In the genomic region with DNA sequence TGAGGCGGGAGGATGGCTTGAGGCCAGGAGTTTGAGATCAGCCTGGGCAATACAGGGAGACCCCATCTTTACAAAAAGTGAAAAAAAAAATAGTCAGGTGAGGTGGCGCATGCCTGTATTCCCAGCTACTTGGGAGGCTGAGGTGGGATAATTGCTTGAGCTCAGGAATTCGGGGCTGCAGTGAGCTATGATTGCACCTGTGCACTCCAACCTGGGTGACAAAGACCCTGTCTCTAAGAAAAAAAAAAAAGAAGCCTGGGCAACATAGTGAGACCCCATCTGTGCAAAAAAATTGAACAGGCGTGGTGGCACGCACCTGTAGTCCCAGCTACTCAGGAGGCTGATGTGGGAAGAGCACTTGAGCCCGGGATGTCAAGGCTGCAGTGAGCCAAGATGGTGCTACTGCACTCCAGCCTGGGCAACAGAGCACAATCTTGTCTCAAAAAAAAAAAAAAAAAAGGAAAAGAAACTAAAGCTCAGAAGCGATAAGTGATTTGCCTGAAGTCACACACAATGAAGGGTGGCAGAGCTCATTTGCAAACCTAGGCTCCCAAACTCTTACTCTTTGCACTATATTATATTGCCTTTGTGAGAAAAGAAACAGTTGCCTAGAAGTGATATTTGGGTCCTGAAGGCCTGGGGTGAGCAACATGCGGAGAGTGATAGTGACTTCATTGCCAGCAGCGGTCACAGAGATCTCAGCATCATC, we compare ENCODE assay signal across 26 cellular contexts. TPM values are rescaled to one million over a fixed set of nuclear protein-coding genes. Genes with fewer than 3 reads are reported as not detected.
A peak's percentile ranks its signal among the peaks of the same experiment; 100 is the strongest.
DNase-seq lines count a peak whose midpoint lies in the region; ATAC-seq, FAIRE-seq and TF ChIP-seq lines count a peak whose summit lies in the region.
"Had no signal": no experiment of that assay in that cellular context is flagged by ENCODE, and none has a peak within 500 bp of the region (broad histone marks: within the 10 kb centered on the region; RNA-seq: fewer than 3 reads in every experiment).

No MANE protein-coding gene starts in this region.

- no peak overlapping the region for H3K9ac ChIP-seq in K562 (ENCODE audit: insufficient read depth in 1 of 2, low read depth in 2 of 2, low read length in 2 of 2)

- H3K4me1 ChIP-seq in CD8-positive, alpha-beta T cell (ENCODE audit: insufficient read depth, low read length), result peaks cover 12% of the 10 kb centered on the region
- H3K4me1 ChIP-seq in PC-9 (replicated peaks; ENCODE audit: insufficient read depth) (peaks cover 25% of the 10 kb centered on the region), K562 (replicated peaks in 1 of 2; ENCODE audit: control insufficient read depth in 2 of 2, insufficient read depth in 2 of 2, low read length in 2 of 2) (peaks cover 15 to 61% of the 10 kb centered on the region in 2 experiments; a peak in 4 of 5 replicates)

- no peak overlapping the region for H3K27ac Mint-ChIP-seq in CD8-positive, alpha-beta T cell
- peak overlapping the region; percentile 73 for H3K27ac Mint-ChIP-seq in stimulated activated memory B cell treated with anti-CD40 and anti-IgM and Interleukin-4, amounts not matched to agents 10 μg/mL and 1 μg/mL and 100 μg/mL, for 72 hours
- H3K27ac Mint-ChIP-seq in stimulated activated naive CD8-positive, alpha-beta T cell treated with anti-CD3 and anti-CD28 coated beads, Interleukin-15, amount 100 ng/mL, for 72 hours, result no peak overlapping the region
- H3K27ac Mint-ChIP-seq: activated naive CD8-positive, alpha-beta T cell treated with anti-CD3 and anti-CD28 coated beads for 36 hours had no signal

- no peaks in the 10 kb centered on the region for H3K79me2 ChIP-seq in PC-9 (ENCODE audit: low read depth)
- H3K79me2 ChIP-seq in K562 (ENCODE audit: control insufficient read depth, insufficient read depth, low read length), result no peaks in the 10 kb centered on the region

- H3K27ac ChIP-seq in CD8-positive, alpha-beta T cell (ENCODE audit: low read depth, low read length), result no peak overlapping the region
- H3K27ac ChIP-seq in PC-9 (no peak overlapping the region; the same call in 1 of the 2 replicates), K562 (ENCODE audit: extremely low read depth, low read depth, low read length) (no peak overlapping the region)
- H3K27ac ChIP-seq: SJCRH30 had no signal

- peaks cover 49% of the 10 kb centered on the region for H3F3A ChIP-seq in PC-9 (ENCODE audit: insufficient read depth, low read depth)

- H3K9me1 ChIP-seq in K562 (ENCODE audit: control insufficient read depth, insufficient read depth, low read length), result peaks cover 5% of the 10 kb centered on the region

- TF ChIP-seq RAD21 in K562 (CRISPR knock-in tag; conservative IDR thresholded peaks at IDR 0.05 in 1 of 2, IDR thresholded peaks at IDR 0.05 in 1 of 2), result no peak

- intact Hi-C loops in CD8-positive, alpha-beta T cell (cut with DNase I, micrococcal nuclease), result no loop called here
- intact Hi-C loops in PC-9 (cut with micrococcal nuclease; ENCODE audit: unreplicated experiment), result loop anchor here (5.0 kb wide), 2 partner anchors 39 to 231 kb away; a partner anchor contains a TSS
- intact Hi-C loops in K562 (cut with micrococcal nuclease), result loop anchor here (5.0 to 10.0 kb wide), 2 partner anchors 231 to 301 kb away; no protein-coding TSS in a partner anchor

- H3K9me3 Mint-ChIP-seq in CD8-positive, alpha-beta T cell, result no peaks in the 10 kb centered on the region
- H3K9me3 Mint-ChIP-seq in stimulated activated memory B cell treated with anti-CD40 and anti-IgM and Interleukin-4, amounts not matched to agents 10 μg/mL and 1 μg/mL and 100 μg/mL, for 72 hours, result no peaks in the 10 kb centered on the region
- no peaks in the 10 kb centered on the region for H3K9me3 Mint-ChIP-seq in stimulated activated naive CD8-positive, alpha-beta T cell treated with anti-CD3 and anti-CD28 coated beads, Interleukin-15, amount 100 ng/mL, for 72 hours
- H3K9me3 Mint-ChIP-seq: activated naive CD8-positive, alpha-beta T cell treated with anti-CD3 and anti-CD28 coated beads for 36 hours; CD4-positive, alpha-beta memory T cell; effector memory CD8-positive, alpha-beta T cell; naive thymus-derived CD4-positive, alpha-beta T cell had no signal

- H4K20me1 ChIP-seq in PC-9 (ENCODE audit: insufficient read depth) (no peaks in the 10 kb centered on the region; the same call in 1 of the 2 replicates), K562 (replicated peaks; ENCODE audit: control insufficient read depth, insufficient read depth, low read length) (no peaks in the 10 kb centered on the region)

- H3K36me3 Mint-ChIP-seq in CD8-positive, alpha-beta T cell, result peaks cover 2% of the 10 kb centered on the region
- H3K36me3 Mint-ChIP-seq in stimulated activated memory B cell treated with anti-CD40 and anti-IgM and Interleukin-4, amounts not matched to agents 10 μg/mL and 1 μg/mL and 100 μg/mL, for 72 hours, result no peaks in the 10 kb centered on the region
- H3K36me3 Mint-ChIP-seq: activated naive CD8-positive, alpha-beta T cell treated with anti-CD3 and anti-CD28 coated beads for 36 hours; naive thymus-derived CD4-positive, alpha-beta T cell had no signal

- no peak for FAIRE-seq in K562 (lab: Jason Lieb, UNC)
- FAIRE-seq: RCC 7860 had no signal

- CTCF ChIA-PET in CD8-positive, alpha-beta T cell (lab: Charles Lee), result interaction anchor here (0.6 to 3.3 kb wide), 4 partner anchors 13 to 58 kb away, joined by 3 to 26 read pairs (median 4); no protein-coding TSS in a partner anchor
- CTCF ChIA-PET in PC-9 (lab: Charles Lee) (interaction anchor here (0.6 to 0.9 kb wide), 3 partner anchors 43 to 68 kb away, joined by 3 to 11 read pairs (median 3); no protein-coding TSS in a partner anchor), K562 (lab: Yijun Ruan, JAX; ENCODE audit: low intra/inter-chr PET ratio) (interaction anchor here (2.1 kb wide), 1 partner anchor 55 kb away, joined by 9 read pairs; no protein-coding TSS in a partner anchor)

- POLR2A ChIA-PET in CD8-positive, alpha-beta T cell (lab: Charles Lee), result interaction anchor here (0.6 kb wide), 1 partner anchor 56 kb away, joined by 3 read pairs; no protein-coding TSS in a partner anchor
- POLR2A ChIA-PET in PC-9 (lab: Charles Lee; ENCODE audit: unreplicated experiment), result interaction anchor here (0.5 to 0.7 kb wide), 2 partner anchors 35 to 708 kb away, joined by 4 to 9 read pairs; a partner anchor contains a TSS
- POLR2A ChIA-PET in K562 (lab: Yijun Ruan, JAX), result interaction anchor here (0.6 to 1.9 kb wide), 8 partner anchors 12 to 256 kb away, joined by 3 to 7 read pairs (median 4); no protein-coding TSS in a partner anchor

- H2AFZ ChIP-seq in PC-9 (no peak overlapping the region), K562 (ENCODE audit: low read depth, low read length) (no peak overlapping the region)

- ATAC-seq in CD8-positive, alpha-beta T cell, result no peak
- ATAC-seq in K562, result no peak
- no peak for ATAC-seq in stimulated activated memory B cell treated with anti-CD40 and anti-IgM and Interleukin-4, amounts not matched to agents 10 μg/mL and 1 μg/mL and 100 μg/mL, for 72 hours
- ATAC-seq in stimulated activated naive CD8-positive, alpha-beta T cell treated with anti-CD3 and anti-CD28 coated beads, Interleukin-15, amount 100 ng/mL, for 72 hours, result no peak
- ATAC-seq: activated CD8-positive, alpha-beta T cell treated with anti-CD3 and anti-CD28 coated beads, Interleukin-2, amount 10 ng/mL, durations not matched to agents 7 days and 5 days; effector memory CD8-positive, alpha-beta T cell; naive thymus-derived CD4-positive, alpha-beta T cell had no signal

- BruUV-seq in PC-9 (replicated peaks; lab: Mats Ljungman, UMichigan) (no TSS peak), K562 (replicated peaks; lab: Mats Ljungman, UMichigan) (no TSS peak)

- H3K27me3 Mint-ChIP-seq in CD8-positive, alpha-beta T cell (ENCODE audit: low read depth), result no peaks in the 10 kb centered on the region
- no peaks in the 10 kb centered on the region for H3K27me3 Mint-ChIP-seq in stimulated activated memory B cell treated with anti-CD40 and anti-IgM and Interleukin-4, amounts not matched to agents 10 μg/mL and 1 μg/mL and 100 μg/mL, for 72 hours
- no peaks in the 10 kb centered on the region for H3K27me3 Mint-ChIP-seq in stimulated activated naive CD8-positive, alpha-beta T cell treated with anti-CD3 and anti-CD28 coated beads, Interleukin-15, amount 100 ng/mL, for 72 hours
- H3K27me3 Mint-ChIP-seq: activated naive CD8-positive, alpha-beta T cell treated with anti-CD3 and anti-CD28 coated beads for 36 hours; CD4-positive, alpha-beta memory T cell; effector memory CD8-positive, alpha-beta T cell had no signal

- whole genome bisulfite sequencing in K562 (ENCODE audit: insufficient coverage, low coverage, missing lambda C conversion rate), result 76% methylated on average over 9 of the region's 9 CpGs

- TF ChIP-seq EP300 in K562 (IDR thresholded peaks at IDR 0.05; ENCODE audit: low read length), result no peak

- no peaks in the 10 kb centered on the region for H3K27me3 ChIP-seq in CD8-positive, alpha-beta T cell (ENCODE audit: insufficient read depth, low read length)
- no peaks in the 10 kb centered on the region for H3K27me3 ChIP-seq in PC-9 (ENCODE audit: insufficient read depth, low read depth)
- H3K27me3 ChIP-seq in K562 (ENCODE audit: control insufficient read depth in 2 of 2, insufficient read depth in 2 of 2, low read length in 2 of 2), result no peaks in the 10 kb centered on the region
- H3K27me3 ChIP-seq: ascending aorta, esophagus muscularis mucosa, MG63, SJCRH30, tibial artery had no signal

- H3K4me2 ChIP-seq in PC-9, result peak overlapping the region; percentile 97
- H3K4me2 ChIP-seq in K562 (ENCODE audit: insufficient read depth, low read length), result no peak overlapping the region

- H3K9me3 ChIP-seq in CD8-positive, alpha-beta T cell (ENCODE audit: low read length), result no peaks in the 10 kb centered on the region
- H3K9me3 ChIP-seq in PC-9 (ENCODE audit: insufficient read depth, low read depth) (no peaks in the 10 kb centered on the region), K562 (replicated peaks; ENCODE audit: control insufficient read depth, insufficient read depth, low read depth, low read length) (no peaks in the 10 kb centered on the region)
- H3K9me3 ChIP-seq: ascending aorta, esophagus muscularis mucosa, MG63, SJCRH30, tibial artery had no signal

- no peaks in the 10 kb centered on the region for H3K36me3 ChIP-seq in CD8-positive, alpha-beta T cell (ENCODE audit: insufficient read depth, low read length)
- no peaks in the 10 kb centered on the region for H3K36me3 ChIP-seq in PC-9 (ENCODE audit: low read depth)
- H3K36me3 ChIP-seq in K562 (ENCODE audit: control insufficient read depth, insufficient read depth, low read length), result no peaks in the 10 kb centered on the region
- H3K36me3 ChIP-seq: ascending aorta, MG63, SJCRH30 had no signal

- peak overlapping the region; percentile 90 for H3K4me3 Mint-ChIP-seq in CD8-positive, alpha-beta T cell
- H3K4me3 Mint-ChIP-seq in stimulated activated memory B cell treated with anti-CD40 and anti-IgM and Interleukin-4, amounts not matched to agents 10 μg/mL and 1 μg/mL and 100 μg/mL, for 72 hours, result no peak overlapping the region
- no peak overlapping the region for H3K4me3 Mint-ChIP-seq in stimulated activated naive CD8-positive, alpha-beta T cell treated with anti-CD3 and anti-CD28 coated beads, Interleukin-15, amount 100 ng/mL, for 72 hours

- in situ Hi-C loops in K562 (cut with MboI), result no loop called here

- no peak for DNase-seq in CD8-positive, alpha-beta T cell
- no peak for DNase-seq in PC-9
- no peak for DNase-seq in K562 (ENCODE audit: extremely low read depth in 1 of 4, low spot score in 3 of 4)
- no peak for DNase-seq in NCI-H446 treated with DMSO at 0.1 percent for 48 hours (lab: John Stamatoyannopoulos, UW)
- no peak for DNase-seq in stimulated activated naive CD8-positive, alpha-beta T cell treated with anti-CD3 and anti-CD28 coated beads, Interleukin-15, amount 100 ng/mL, for 72 hours
- no peak for DNase-seq in NCI-H510A treated with DMSO at 0.1 percent for 48 hours (lab: John Stamatoyannopoulos, UW)
- DNase-seq: activated CD4-positive, CD25-positive, alpha-beta regulatory T cell treated with anti-CD3 and anti-CD28 coated beads, Interleukin-2, amount 50 U/mL, for 72 hours; activated CD8-positive, alpha-beta T cell treated with anti-CD3 and anti-CD28 coated beads, Interleukin-2, amount 10 ng/mL, durations not matched to agents 7 days and 5 days; activated effector memory CD4-positive, alpha-beta T cell treated with anti-CD3 and anti-CD28 coated beads, Interleukin-2, amount 50 U/mL, for 16 hours; activated naive CD8-positive, alpha-beta T cell treated with anti-CD3 and anti-CD28 coated beads for 36 hours; activated T-cell treated with anti-CD3 and anti-CD28 coated beads for 4 hours; CD4-positive, alpha-beta memory T cell; cortex of kidney; effector memory CD8-positive, alpha-beta T cell; foreskin melanocyte; mesendoderm; MG63; naive thymus-derived CD4-positive, alpha-beta T cell; NCI-H1105 treated with DMSO at 0.1 percent for 48 hours; SJCRH30; tibial artery had no signal

- H3K4me3 ChIP-seq in CD8-positive, alpha-beta T cell (ENCODE audit: low read depth, low read length), result no peak overlapping the region
- H3K4me3 ChIP-seq in PC-9, result peak overlapping the region; percentile 59; the same call in 1 of the 2 replicates
- no peak overlapping the region for H3K4me3 ChIP-seq in K562
- H3K4me3 ChIP-seq: ascending aorta, esophagus muscularis mucosa, MG63, SJCRH30, skin epidermis, tibial artery had no signal

- TF ChIP-seq POLR2A in K562 (conservative IDR thresholded peaks at IDR 0.05), result no peak

- H3K9me2 ChIP-seq in PC-9 (ENCODE audit: insufficient read depth), result no peaks in the 10 kb centered on the region

- no peak for TF ChIP-seq CTCF in CD8-positive, alpha-beta T cell (IDR thresholded peaks at IDR 0.05)
- no peak for TF ChIP-seq CTCF in PC-9 (conservative IDR thresholded peaks at IDR 0.05)
- TF ChIP-seq CTCF in K562 (IDR thresholded peaks at IDR 0.05 in 2 of 3, conservative IDR thresholded peaks at IDR 0.05 in 1 of 3; ENCODE audit: insufficient read depth in 2 of 3, low read depth in 1 of 3, low read length in 3 of 3), result no peak

- H3K4me1 Mint-ChIP-seq in CD8-positive, alpha-beta T cell (ENCODE audit: low read depth), result peaks cover 8% of the 10 kb centered on the region
- peaks cover 41% of the 10 kb centered on the region for H3K4me1 Mint-ChIP-seq in stimulated activated memory B cell treated with anti-CD40 and anti-IgM and Interleukin-4, amounts not matched to agents 10 μg/mL and 1 μg/mL and 100 μg/mL, for 72 hours
- peaks cover 28% of the 10 kb centered on the region for H3K4me1 Mint-ChIP-seq in stimulated activated naive CD8-positive, alpha-beta T cell treated with anti-CD3 and anti-CD28 coated beads, Interleukin-15, amount 100 ng/mL, for 72 hours

RNA-seq across cellular contexts. Expression of a gene that starts 2.0 kb away (rescaled TPM):
- under 1 TPM; 0.33 to 0.71 TPM for total RNA-seq in CD8-positive, alpha-beta T cell
- 47.9 and 56.5 TPM in 2 replicates for total RNA-seq in PC-9 (2021)
- 1.4 and 6.8 TPM in 2 replicates for total RNA-seq in K562 (2011; cell fraction: chromatin; rRNA removed; ENCODE audit: low replicate concordance)
- 5.8 TPM in 2 replicates for total RNA-seq in K562 (2011; cell fraction: nucleolus; rRNA removed)
- total RNA-seq in K562 (2011; cell fraction: nucleoplasm; rRNA removed), result 4.1 and 6.1 TPM in 2 replicates
- 3.0 and 4.5 TPM in 2 replicates for total RNA-seq in K562 (2014; rRNA removed)
- 0.70 and 1.5 TPM in 2 replicates for total RNA-seq in K562 (2014; rRNA removed; fragmentation: Illumina TruSeq; extraction: Trizol)
- total RNA-seq in K562 (2015; rRNA removed; fragmentation: Illumina TruSeq; extraction: Trizol), result 1.7 and 2.2 TPM in 2 replicates
- 4.4 and 5.2 TPM in 2 replicates for total RNA-seq in K562 (2021)
- 1.3 and 2.3 TPM in 2 replicates for polyA plus RNA-seq in K562 (2011; rRNA removed)
- polyA plus RNA-seq in K562 (2011; cell fraction: cytosol; rRNA removed), result 2.0 and 4.9 TPM in 2 replicates
- polyA plus RNA-seq in K562 (2011; cell fraction: nucleus; rRNA removed), result 6.8 and 13.1 TPM in 2 replicates
- 3.7 and 4.3 TPM in 2 replicates for polyA plus RNA-seq in K562 (2012)
- 1.5 and 3.0 TPM in 2 replicates for polyA plus RNA-seq in K562 (2014; fragmentation: Illumina TruSeq; extraction: Trizol)
- under 1 TPM; 0.31 to 0.64 TPM for polyA plus RNA-seq in K562 (2014; fragmentation: Nextera tagmentation; extraction: Ambion mirVana)
- 3.7 and 4.5 TPM in 2 replicates for polyA plus RNA-seq in K562 (2014; rRNA removed)
- 0.36 and 0.39 TPM in 2 replicates for polyA minus RNA-seq in K562 (2011; rRNA and poly(A)+ RNA removed)
- 1.1 and 5.4 TPM in 2 replicates for polyA minus RNA-seq in K562 (2011; cell fraction: cytosol; rRNA and poly(A)+ RNA removed)
- polyA minus RNA-seq in K562 (2011; cell fraction: nucleus; rRNA and poly(A)+ RNA removed), result 1.7 and 2.2 TPM in 2 replicates

RNA-seq across cellular contexts. Expression of a gene that starts 14.3 kb away (rescaled TPM):
- total RNA-seq in CD8-positive, alpha-beta T cell, result under 1 TPM; 0.42 to 0.71 TPM
- total RNA-seq in PC-9 (2021) (66.2 and 72.9 TPM in 2 replicates), K562 (2014; rRNA removed) (86.8 and 116 TPM in 2 replicates), K562 (2014; rRNA removed; fragmentation: Illumina TruSeq; extraction: Trizol) (23.4 and 31.0 TPM in 2 replicates), K562 (2015; rRNA removed; fragmentation: Illumina TruSeq; extraction: Trizol) (43.8 and 45.9 TPM in 2 replicates), K562 (2021) (76.2 and 78.0 TPM in 2 replicates)
- 27.8 and 57.7 TPM in 2 replicates for total RNA-seq in K562 (2011; cell fraction: chromatin; rRNA removed; ENCODE audit: low replicate concordance)
- total RNA-seq in K562 (2011; cell fraction: nucleolus; rRNA removed), result 51.2 and 57.7 TPM in 2 replicates
- 45.8 and 54.2 TPM in 2 replicates for total RNA-seq in K562 (2011; cell fraction: nucleoplasm; rRNA removed)
- polyA plus RNA-seq in K562 (2011; rRNA removed) (39.0 and 43.9 TPM in 2 replicates), K562 (2014; fragmentation: Illumina TruSeq; extraction: Trizol) (63.7 and 69.7 TPM in 2 replicates), K562 (2014; fragmentation: Nextera tagmentation; extraction: Ambion mirVana) (1 to 10 TPM; 1.3 to 2.8 TPM), K562 (2014; rRNA removed) (71.9 and 85.4 TPM in 2 replicates)
- polyA plus RNA-seq in K562 (2011; cell fraction: cytosol; rRNA removed), result 78.6 and 206 TPM in 2 replicates
- polyA plus RNA-seq in K562 (2011; cell fraction: nucleus; rRNA removed), result 55.1 and 117 TPM in 2 replicates
- 44.8 and 50.7 TPM in 2 replicates for polyA plus RNA-seq in K562 (2012)
- polyA minus RNA-seq in K562 (2011; rRNA and poly(A)+ RNA removed), result 21.4 and 27.7 TPM in 2 replicates
- 40.9 and 42.3 TPM in 2 replicates for polyA minus RNA-seq in K562 (2011; cell fraction: cytosol; rRNA and poly(A)+ RNA removed)
- 26.7 and 28.3 TPM in 2 replicates for polyA minus RNA-seq in K562 (2011; cell fraction: nucleus; rRNA and poly(A)+ RNA removed)
- polyA plus RNA-seq: naive thymus-derived CD4-positive, alpha-beta T cell had no signal

RNA-seq across cellular contexts. Expression of a gene that starts 18.6 kb away (rescaled TPM):
- total RNA-seq in CD8-positive, alpha-beta T cell, result 10 to 100 TPM; 52.0 to 56.3 TPM
- total RNA-seq in PC-9 (2021), result 110 and 125 TPM in 2 replicates
- total RNA-seq in K562 (2011; cell fraction: chromatin; rRNA removed; ENCODE audit: low replicate concordance), result 240 and 478 TPM in 2 replicates
- 771 and 1,062 TPM in 2 replicates for total RNA-seq in K562 (2011; cell fraction: nucleolus; rRNA removed)
- 571 and 616 TPM in 2 replicates for total RNA-seq in K562 (2011; cell fraction: nucleoplasm; rRNA removed)
- 296 and 328 TPM in 2 replicates for total RNA-seq in K562 (2014; rRNA removed)
- total RNA-seq in K562 (2014; rRNA removed; fragmentation: Illumina TruSeq; extraction: Trizol), result 143 and 167 TPM in 2 replicates
- total RNA-seq in K562 (2015; rRNA removed; fragmentation: Illumina TruSeq; extraction: Trizol), result 196 and 203 TPM in 2 replicates
- 279 and 286 TPM in 2 replicates for total RNA-seq in K562 (2021)
- polyA plus RNA-seq in K562 (2011; rRNA removed), result 220 and 288 TPM in 2 replicates
- polyA plus RNA-seq in K562 (2011; cell fraction: cytosol; rRNA removed), result 552 and 632 TPM in 2 replicates
- polyA plus RNA-seq in K562 (2011; cell fraction: nucleus; rRNA removed), result 601 and 849 TPM in 2 replicates
- 179 and 264 TPM in 2 replicates for polyA plus RNA-seq in K562 (2012)
- 186 and 195 TPM in 2 replicates for polyA plus RNA-seq in K562 (2014; fragmentation: Illumina TruSeq; extraction: Trizol)
- polyA plus RNA-seq in K562 (2014; fragmentation: Nextera tagmentation; extraction: Ambion mirVana), result 100 to 1,000 TPM; 137 to 276 TPM
- 282 and 348 TPM in 2 replicates for polyA plus RNA-seq in K562 (2014; rRNA removed)
- 127 and 130 TPM in 2 replicates for polyA minus RNA-seq in K562 (2011; rRNA and poly(A)+ RNA removed)
- 83.6 and 86.7 TPM in 2 replicates for polyA minus RNA-seq in K562 (2011; cell fraction: cytosol; rRNA and poly(A)+ RNA removed)
- 102 and 149 TPM in 2 replicates for polyA minus RNA-seq in K562 (2011; cell fraction: nucleus; rRNA and poly(A)+ RNA removed)

RNA-seq across cellular contexts. Expression of a gene that starts 23.6 kb away (rescaled TPM):
- 10 to 100 TPM; 14.8 to 15.7 TPM for total RNA-seq in CD8-positive, alpha-beta T cell
- total RNA-seq in PC-9 (2021), result 32.8 and 37.8 TPM in 2 replicates
- total RNA-seq in K562 (2011; cell fraction: chromatin; rRNA removed; ENCODE audit: low replicate concordance), result 110 and 268 TPM in 2 replicates
- total RNA-seq in K562 (2011; cell fraction: nucleolus; rRNA removed), result 191 and 199 TPM in 2 replicates
- 123 and 150 TPM in 2 replicates for total RNA-seq in K562 (2011; cell fraction: nucleoplasm; rRNA removed)
- 87.5 and 122 TPM in 2 replicates for total RNA-seq in K562 (2014; rRNA removed)
- total RNA-seq in K562 (2014; rRNA removed; fragmentation: Illumina TruSeq; extraction: Trizol), result 31.9 and 39.4 TPM in 2 replicates
- total RNA-seq in K562 (2015; rRNA removed; fragmentation: Illumina TruSeq; extraction: Trizol), result 66.8 and 68.1 TPM in 2 replicates
- total RNA-seq in K562 (2021), result 94.1 and 97.3 TPM in 2 replicates
- polyA plus RNA-seq in K562 (2011; rRNA removed), result 63.1 and 71.2 TPM in 2 replicates
- polyA plus RNA-seq in K562 (2011; cell fraction: cytosol; rRNA removed), result 117 and 149 TPM in 2 replicates
- polyA plus RNA-seq in K562 (2011; cell fraction: nucleus; rRNA removed), result 379 and 380 TPM in 2 replicates
- polyA plus RNA-seq in K562 (2012), result 39.2 and 65.5 TPM in 2 replicates
- polyA plus RNA-seq in K562 (2014; fragmentation: Illumina TruSeq; extraction: Trizol), result 81.1 and 106 TPM in 2 replicates
- 10 to 100 TPM; 17.9 to 27.0 TPM for polyA plus RNA-seq in K562 (2014; fragmentation: Nextera tagmentation; extraction: Ambion mirVana)
- polyA plus RNA-seq in K562 (2014; rRNA removed), result 93.2 and 110 TPM in 2 replicates
- polyA minus RNA-seq in K562 (2011; rRNA and poly(A)+ RNA removed), result 50.3 and 52.5 TPM in 2 replicates
- 35.5 and 48.5 TPM in 2 replicates for polyA minus RNA-seq in K562 (2011; cell fraction: cytosol; rRNA and poly(A)+ RNA removed)
- 96.7 and 113 TPM in 2 replicates for polyA minus RNA-seq in K562 (2011; cell fraction: nucleus; rRNA and poly(A)+ RNA removed)

RNA-seq across cellular contexts. Expression of a gene that starts 37.9 kb away (rescaled TPM):
- not detected for total RNA-seq in CD8-positive, alpha-beta T cell
- 57.7 and 70.1 TPM in 2 replicates for total RNA-seq in PC-9 (2021)
- 15.5 and 41.5 TPM in 2 replicates for total RNA-seq in K562 (2011; cell fraction: chromatin; rRNA removed; ENCODE audit: low replicate concordance)
- total RNA-seq in K562 (2011; cell fraction: nucleolus; rRNA removed), result 28.5 and 33.8 TPM in 2 replicates
- 21.3 and 22.7 TPM in 2 replicates for total RNA-seq in K562 (2011; cell fraction: nucleoplasm; rRNA removed)
- total RNA-seq in K562 (2014; rRNA removed), result 4.1 and 8.4 TPM in 2 replicates
- 2.5 and 3.0 TPM in 2 replicates for total RNA-seq in K562 (2014; rRNA removed; fragmentation: Illumina TruSeq; extraction: Trizol)
- total RNA-seq in K562 (2015; rRNA removed; fragmentation: Illumina TruSeq; extraction: Trizol), result 0.51 and 0.75 TPM in 2 replicates
- total RNA-seq in K562 (2021), result 16.7 and 18.7 TPM in 2 replicates
- 2.9 and 8.8 TPM in 2 replicates for polyA plus RNA-seq in K562 (2011; rRNA removed)
- polyA plus RNA-seq in K562 (2011; cell fraction: cytosol; rRNA removed), result 5.7 and 6.6 TPM in 2 replicates
- 27.8 and 27.9 TPM in 2 replicates for polyA plus RNA-seq in K562 (2011; cell fraction: nucleus; rRNA removed)
- 6.2 and 54.3 TPM in 2 replicates for polyA plus RNA-seq in K562 (2012)
- 12.9 and 16.7 TPM in 2 replicates for polyA plus RNA-seq in K562 (2014; fragmentation: Illumina TruSeq; extraction: Trizol)
- under 1 TPM; 0.17 to 0.25 TPM for polyA plus RNA-seq in K562 (2014; fragmentation: Nextera tagmentation; extraction: Ambion mirVana)
- 10.5 and 10.6 TPM in 2 replicates for polyA plus RNA-seq in K562 (2014; rRNA removed)
- 3.7 and 5.1 TPM in 2 replicates for polyA minus RNA-seq in K562 (2011; rRNA and poly(A)+ RNA removed)
- 2.5 and 5.5 TPM in 2 replicates for polyA minus RNA-seq in K562 (2011; cell fraction: cytosol; rRNA and poly(A)+ RNA removed)
- polyA minus RNA-seq in K562 (2011; cell fraction: nucleus; rRNA and poly(A)+ RNA removed), result 6.1 and 10.2 TPM in 2 replicates
- polyA plus RNA-seq: CD4-positive, alpha-beta memory T cell had no signal

Comparison
In these comparisons a context has a peak if more than half of its experiments do, and no peak if none do; other contexts are left out.
1. RNA of a gene that starts 14.3 kb away (total RNA-seq): 23.4 to 116 TPM in K562 and 66.2 to 72.9 TPM in PC-9; 0.42 to 0.71 TPM in CD8-positive, alpha-beta T cell; every median in the first group is over 10 times any median in the second.
2. intact Hi-C loops: an anchor here in PC-9 (5.0 kb wide) and K562 (5.0 to 10.0 kb wide); none called in CD8-positive, alpha-beta T cell.